In the genomic region with DNA sequence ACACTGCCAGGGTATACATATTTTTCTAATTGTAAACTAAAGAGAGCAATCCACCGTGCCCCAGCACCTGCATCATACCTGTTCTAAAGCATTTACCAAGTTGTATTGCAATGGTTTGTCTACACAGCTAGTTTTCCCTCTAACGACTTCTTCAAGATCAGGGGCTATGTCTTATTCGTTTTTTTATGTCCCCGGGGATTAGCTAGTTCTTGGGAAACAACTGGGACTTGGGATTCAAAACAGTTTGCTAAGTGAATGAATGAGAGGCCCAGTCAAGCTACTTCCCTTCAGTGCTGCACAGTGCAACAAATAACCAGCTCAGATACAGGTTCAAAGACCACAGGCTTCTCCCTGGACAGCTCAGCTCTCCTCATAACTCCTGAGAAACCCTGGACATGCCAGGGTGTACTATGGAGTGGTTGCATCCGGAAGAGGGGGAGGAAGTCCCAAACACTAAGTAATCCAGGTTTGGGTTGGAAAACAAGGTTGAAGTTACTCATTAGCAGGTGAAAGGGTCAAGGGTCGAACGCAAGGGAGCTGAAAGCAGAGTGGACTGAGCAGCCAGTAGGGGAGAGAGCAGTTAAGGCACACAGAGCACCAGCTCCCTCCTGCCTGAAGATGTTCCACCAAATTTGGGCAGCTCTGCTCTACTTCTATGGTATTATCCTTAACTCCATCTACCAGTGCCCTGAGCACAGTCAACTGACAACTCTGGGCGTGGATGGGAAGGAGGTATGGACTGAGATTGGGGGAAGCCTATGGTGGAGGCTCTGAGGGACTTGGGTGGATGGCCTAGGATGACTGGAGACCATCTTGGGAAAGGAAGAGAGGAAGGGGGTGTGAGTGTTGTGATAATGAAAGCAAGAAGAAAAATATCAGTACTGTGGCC, we compare ENCODE assay signal across 16 cellular contexts. TPM values are rescaled to one million over a fixed set of nuclear protein-coding genes. Genes with fewer than 3 reads are reported as not detected.
DNase-seq lines count a peak whose midpoint lies in the region; ATAC-seq and TF ChIP-seq lines count a peak whose summit lies in the region.
"Had no signal": no experiment of that assay in that cellular context is flagged by ENCODE, and none has a peak within 500 bp of the region (broad histone marks: within the 10 kb centered on the region; RNA-seq: fewer than 3 reads in every experiment).

A gene (plus strand): TSS at position 546 of the 889 bp plus-strand sequence. CDS start 73 bp downstream, at position 619.

- H3T11ph ChIP-seq in H9 (ENCODE audit: low read length), result no peak within 1 kb of the TSS

- H3K56ac ChIP-seq in H9 (ENCODE audit: insufficient read length, low read depth, low read length), result no peak within 1 kb of the TSS

- no peak within 1 kb of the TSS for H3K4ac ChIP-seq in H9 (ENCODE audit: low read depth, low read length)

- no peak within 1 kb of the TSS for H4K91ac ChIP-seq in H9 (ENCODE audit: insufficient read length, low read depth, low read length)

- H2BK120ac ChIP-seq in H9 (ENCODE audit: low read depth, low read length, poor library complexity, severe bottlenecking), result no peak within 1 kb of the TSS

- H4K20me1 ChIP-seq in H9 (ENCODE audit: control insufficient read depth, insufficient read depth, insufficient read length), result no peaks in the 10 kb centered on the region

- TF ChIP-seq POLR2A in right lobe of liver (IDR thresholded peaks at IDR 0.05), result peak; percentile 90

- no peak within 1 kb of the TSS for H3K18ac ChIP-seq in H9 (ENCODE audit: insufficient read length, low read depth, low read length)

- H2BK5ac ChIP-seq in H9 (ENCODE audit: insufficient read length, low read length), result no peak within 1 kb of the TSS

- WGBS in H9 (ENCODE audit: extremely low coverage, insufficient read length, low lambda C conversion rate), result no CpG with 5 or more reads among the region's 8 CpGs
- 34% methylated on average over 8 of the region's 8 CpGs for WGBS in right lobe of liver (ENCODE audit: insufficient coverage, low coverage, low lambda C conversion rate, missing lambda C conversion rate)

- H2BK12ac ChIP-seq in H9 (ENCODE audit: insufficient read length, low read depth, low read length), result no peak within 1 kb of the TSS

- no peaks in the 10 kb centered on the region; the same call in 1 of the 2 replicates for H3K27me3 Mint-ChIP-seq in H9 (ENCODE audit: low read depth)
- H3K27me3 Mint-ChIP-seq in activated naive CD8-positive, alpha-beta T cell treated with anti-CD3 and anti-CD28 coated beads for 36 hours, result peaks cover 6% of the 10 kb centered on the region

- peaks cover 16% of the 10 kb centered on the region for H3K79me1 ChIP-seq in H9 (ENCODE audit: insufficient read depth, low read depth, low read length, poor library complexity, severe bottlenecking)

- H3K27ac ChIP-seq in 22Rv1, result peak within 1 kb of the TSS; percentile 95
- no peak within 1 kb of the TSS for H3K27ac ChIP-seq in H9 (ENCODE audit: insufficient read length, low read depth, low read length)
- H3K27ac ChIP-seq in right lobe of liver, result peak within 1 kb of the TSS; percentile 1 to 68 (median 57)
- H3K27ac ChIP-seq: pancreas had no signal

- peaks cover 0 to 9% (median 1%) of the 10 kb centered on the region in 4 donors for H3K36me3 ChIP-seq in right lobe of liver
- H3K36me3 ChIP-seq: pancreas had no signal

- H2AFZ ChIP-seq in H9 (ENCODE audit: low read length), result no peak within 1 kb of the TSS

- H3K14ac ChIP-seq in H9 (ENCODE audit: insufficient read depth, low read length), result no peak within 1 kb of the TSS

- H3K9ac ChIP-seq in H9 (ENCODE audit: extremely low read depth, insufficient read length, low read length), result no peak within 1 kb of the TSS

- H3K4me2 ChIP-seq in H9 (ENCODE audit: insufficient read depth, insufficient read length, low read length), result no peak within 1 kb of the TSS

- H3K79me2 ChIP-seq in H9 (ENCODE audit: insufficient read depth, low read length), result peaks cover 9% of the 10 kb centered on the region; the same call in 1 of the 2 replicates

- H3K4me3 ChIP-seq in right lobe of liver, result peak within 1 kb of the TSS; percentile 11 to 57 (median 53)
- H3K4me3 ChIP-seq: pancreas had no signal

- DNase-seq in H9 (no peak), right lobe of liver (peak in 1 of 3 donors; percentile 84), NCI-H226 (no peak), HT-29 (ENCODE audit: low spot score) (no peak), NCI-H1694 treated with DMSO at 0.1 percent for 48 hours (lab: John Stamatoyannopoulos, UW) (no peak)
- DNase-seq in activated naive CD8-positive, alpha-beta T cell treated with anti-CD3 and anti-CD28 coated beads for 36 hours, result no peak
- DNase-seq: activated CD4-positive, CD25-positive, alpha-beta regulatory T cell treated with anti-CD3 and anti-CD28 coated beads, Interleukin-2, amount 50 U/mL, for 72 hours; DMS53; mesenchymal stem cell; NCI-H1417 treated with DMSO at 0.1 percent for 48 hours; NCI-H510A; OCI-M1; pancreas; stimulated activated CD4-positive, alpha-beta T cell treated with anti-CD3 and anti-CD28 coated beads, Interleukin-12 subunit alpha, Interleukin-12 subunit beta, amount 100 ng/mL, for 4 hours had no signal

- no peaks in the 10 kb centered on the region for H3K9me3 ChIP-seq in H9 (ENCODE audit: control insufficient read depth, low read depth, low read length)
- no peaks in the 10 kb centered on the region for H3K9me3 ChIP-seq in right lobe of liver
- H3K9me3 ChIP-seq: pancreas had no signal

- no peak within 1 kb of the TSS for H4K8ac ChIP-seq in H9 (replicated peaks; ENCODE audit: insufficient read length, low read depth, low read length)

- H3K4me1 Mint-ChIP-seq in H9, result peaks cover 19 to 34% of the 10 kb centered on the region in 2 experiments
- peaks cover 58% of the 10 kb centered on the region for H3K4me1 Mint-ChIP-seq in activated naive CD8-positive, alpha-beta T cell treated with anti-CD3 and anti-CD28 coated beads for 36 hours

- H3K23me2 ChIP-seq in H9 (ENCODE audit: insufficient read length, low read depth, low read length, poor library complexity, severe bottlenecking), result peaks cover 18% of the 10 kb centered on the region

- no peak within 1 kb of the TSS for H2BK15ac ChIP-seq in H9 (ENCODE audit: low read depth, low read length)

- H3K4me3 Mint-ChIP-seq in H9, result peak within 1 kb of the TSS in 1 of 2 experiments; percentile 44; a peak in 3 of 5 replicates
- H3K4me3 Mint-ChIP-seq in activated naive CD8-positive, alpha-beta T cell treated with anti-CD3 and anti-CD28 coated beads for 36 hours, result no peak within 1 kb of the TSS

- H2BK20ac ChIP-seq in H9 (ENCODE audit: low read depth, low read length, poor library complexity, severe bottlenecking), result no peak within 1 kb of the TSS

- no peak within 1 kb of the TSS for H2AK5ac ChIP-seq in H9 (ENCODE audit: insufficient read length, low read length)

- H3K27ac Mint-ChIP-seq in H9, result peak within 1 kb of the TSS in 2 of 3 experiments; percentile 2 to 38; a peak in 2 of 7 replicates
- peak within 1 kb of the TSS; percentile 12 for H3K27ac Mint-ChIP-seq in activated naive CD8-positive, alpha-beta T cell treated with anti-CD3 and anti-CD28 coated beads for 36 hours

- no peaks in the 10 kb centered on the region for H3K4me1 ChIP-seq in H9 (ENCODE audit: insufficient read depth, low read length)
- H3K4me1 ChIP-seq in right lobe of liver, result peaks cover 0 to 69% (median 22%) of the 10 kb centered on the region in 4 donors

- intact Hi-C loops in right lobe of liver (cut with DNase I), result no loop called here

- peaks cover 6 to 28% (median 23%) of the 10 kb centered on the region in 3 experiments; a peak in 6 of 7 replicates for H3K36me3 Mint-ChIP-seq in H9 (ENCODE audit: insufficient read depth in 1 of 3, low read depth in 3 of 3)
- peaks cover 50% of the 10 kb centered on the region for H3K36me3 Mint-ChIP-seq in activated naive CD8-positive, alpha-beta T cell treated with anti-CD3 and anti-CD28 coated beads for 36 hours

- H3K23ac ChIP-seq in H9 (ENCODE audit: insufficient read length, low read depth, low read length), result no peak within 1 kb of the TSS

- ATAC-seq in right lobe of liver (peak; percentile 36 to 59 (median 51)), HG03108 (IDR thresholded peaks at IDR 0.05; ENCODE audit: unreplicated experiment) (no peak)
- ATAC-seq: pancreas had no signal

- H3K27me3 ChIP-seq in H9 (ENCODE audit: insufficient read depth, low read length) (no peaks in the 10 kb centered on the region), right lobe of liver (no peaks in the 10 kb centered on the region)
- H3K27me3 ChIP-seq: pancreas had no signal

- TF ChIP-seq CTCF in 22Rv1 (IDR thresholded peaks at IDR 0.05), result no peak
- TF ChIP-seq CTCF in H9 (conservative IDR thresholded peaks at IDR 0.05), result no peak
- TF ChIP-seq CTCF in right lobe of liver (IDR thresholded peaks at IDR 0.05), result peak in 1 of 4 donors; percentile 9

- H4K5ac ChIP-seq in H9 (ENCODE audit: insufficient read length, low read depth, low read length), result no peak within 1 kb of the TSS

- no peaks in the 10 kb centered on the region for H3K9me3 Mint-ChIP-seq in H9
- no peaks in the 10 kb centered on the region for H3K9me3 Mint-ChIP-seq in activated naive CD8-positive, alpha-beta T cell treated with anti-CD3 and anti-CD28 coated beads for 36 hours

RNA-seq across cellular contexts. Expression of the gene that starts here (rescaled TPM):
- total RNA-seq in H9 (2021), result 3.6 and 3.9 TPM in 2 replicates
- 1 to 10 TPM; 5.1 to 5.7 TPM for total RNA-seq in activated naive CD8-positive, alpha-beta T cell treated with anti-CD3 and anti-CD28 coated beads for 36 hours
- 100 to 1,000 TPM; 100 to 182 (median 116) TPM for total RNA-seq in right lobe of liver
- total RNA-seq in HT-29 (2014; rRNA removed; shearing (Covaris generic)), result 1.8 and 4.2 TPM in 2 replicates

Comparison
In these comparisons a context has a peak if more than half of its experiments do, and no peak if none do; other contexts are left out.
1. RNA of the gene that starts here (total RNA-seq): 100 to 182 TPM in right lobe of liver; 5.1 to 5.7 TPM in activated naive CD8-positive, alpha-beta T cell treated with anti-CD3 and anti-CD28 coated beads for 36 hours, 1.8 to 4.2 TPM in HT-29 and 3.6 to 3.9 TPM in H9; every median in the first group is over 10 times any median in the second.